ENCODE assay signal across 8 cellular contexts in the genomic region with DNA sequence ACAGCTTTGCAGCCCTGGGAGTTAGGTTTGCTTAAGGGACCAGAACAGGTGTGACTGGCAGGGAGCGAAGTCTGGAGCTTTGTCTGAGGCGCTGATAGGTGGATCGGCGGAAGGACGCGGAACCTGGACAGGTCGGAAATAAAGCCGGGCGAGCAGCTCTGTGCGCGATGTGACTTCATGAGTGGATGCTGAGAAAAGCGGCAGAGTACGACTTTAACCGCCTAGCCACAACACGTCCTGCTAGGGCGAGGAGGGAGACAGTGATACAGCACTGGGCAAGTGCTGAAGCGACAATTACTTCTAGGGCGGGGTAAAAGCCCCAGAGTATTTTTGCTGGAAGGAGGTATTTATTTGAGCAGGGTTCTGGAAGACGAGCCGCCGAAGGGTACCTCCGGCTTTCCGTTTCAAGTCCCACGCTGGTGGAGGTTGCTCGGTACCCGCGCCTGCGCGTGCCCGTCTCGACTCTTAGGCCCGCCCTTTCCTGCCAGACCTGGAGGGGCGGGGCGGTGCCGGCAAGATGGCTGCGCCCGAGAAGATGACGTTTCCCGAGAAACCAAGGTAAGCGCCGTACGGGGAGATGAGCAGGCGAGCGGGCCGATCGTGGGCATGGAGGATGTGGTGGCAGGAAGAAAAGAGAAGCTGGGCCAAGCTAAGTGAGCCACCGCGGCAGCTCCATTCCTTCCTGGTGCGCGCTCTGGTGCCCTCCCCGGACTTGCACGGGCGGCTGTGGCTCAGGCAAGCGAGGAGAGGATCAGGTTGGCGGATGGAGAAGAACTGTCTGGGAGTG. TPM values are rescaled to one million over a fixed set of nuclear protein-coding genes. Genes with fewer than 3 reads are reported as not detected.
DNase-seq lines count a peak whose midpoint lies in the region; FAIRE-seq and TF ChIP-seq lines count a peak whose summit lies in the region.

A gene with protein sequence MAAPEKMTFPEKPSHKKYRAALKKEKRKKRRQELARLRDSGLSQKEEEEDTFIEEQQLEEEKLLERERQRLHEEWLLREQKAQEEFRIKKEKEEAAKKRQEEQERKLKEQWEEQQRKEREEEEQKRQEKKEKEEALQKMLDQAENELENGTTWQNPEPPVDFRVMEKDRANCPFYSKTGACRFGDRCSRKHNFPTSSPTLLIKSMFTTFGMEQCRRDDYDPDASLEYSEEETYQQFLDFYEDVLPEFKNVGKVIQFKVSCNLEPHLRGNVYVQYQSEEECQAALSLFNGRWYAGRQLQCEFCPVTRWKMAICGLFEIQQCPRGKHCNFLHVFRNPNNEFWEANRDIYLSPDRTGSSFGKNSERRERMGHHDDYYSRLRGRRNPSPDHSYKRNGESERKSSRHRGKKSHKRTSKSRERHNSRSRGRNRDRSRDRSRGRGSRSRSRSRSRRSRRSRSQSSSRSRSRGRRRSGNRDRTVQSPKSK (plus strand): TSS at position 506 of the 787 bp plus-strand sequence. CDS start 12 bp downstream, at position 518.

- H3K4me1 Mint-ChIP-seq in Caco-2 (ENCODE audit: low read depth, unreplicated experiment), result no peaks in the 10 kb centered on the region

- CTCF ChIA-PET in Caco-2 (lab: Charles Lee), result interaction anchor here (0.6 kb wide), 1 partner anchor 31 kb away, joined by 6 read pairs; no protein-coding TSS in a partner anchor

- H3K27me3 ChIP-seq in Caco-2 (replicated peaks; ENCODE audit: control insufficient read depth, insufficient read depth, low read length), result no peaks in the 10 kb centered on the region

- no peaks in the 10 kb centered on the region for H3K9me3 ChIP-seq in Caco-2

- FAIRE-seq in endometrium (lab: Jason Lieb, UNC), result peak; percentile 46

- no peaks in the 10 kb centered on the region for H3K36me3 ChIP-seq in Caco-2 (ENCODE audit: control insufficient read depth, insufficient read depth, low read length)

- no peaks in the 10 kb centered on the region for H3K27me3 Mint-ChIP-seq in Caco-2 (ENCODE audit: insufficient read depth, unreplicated experiment)

- DNase-seq in Caco-2 (peak; percentile 74 to 81), GM20000 (ENCODE audit: low spot score) (peak; percentile 79), HS-27A (ENCODE audit: low read depth) (peak; percentile 31), NOMO-1 (lab: John Stamatoyannopoulos, UW; ENCODE audit: unreplicated experiment in 2 of 2) (peak; percentile 88 to 90), midbrain (lab: John Stamatoyannopoulos, UW) (peak; percentile 90)
- peak; percentile 70 to 87 for DNase-seq in activated CD8-positive, alpha-beta memory T cell treated with anti-CD3 and anti-CD28 coated beads for 4 hours (ENCODE audit: low read depth in 2 of 2)
- DNase-seq in stimulated activated CD8-positive, alpha-beta memory T cell treated with anti-CD3 and anti-CD28 coated beads, Interleukin-15, amount 100 ng/mL, for 48 hours (ENCODE audit: low read depth in 2 of 2), result peak; percentile 77 to 90

- peak within 1 kb of the TSS; percentile 87 for H3K4me3 ChIP-seq in Caco-2 (ENCODE audit: low read depth, low read length)

- no peaks in the 10 kb centered on the region for H3K4me1 ChIP-seq in Caco-2

- no peaks in the 10 kb centered on the region for H3K9me3 Mint-ChIP-seq in Caco-2 (ENCODE audit: unreplicated experiment)

- TF ChIP-seq CTCF in Caco-2 (IDR thresholded peaks at IDR 0.05; ENCODE audit: insufficient read depth in 1 of 2, low read depth in 1 of 2, low read length in 1 of 2, severe bottlenecking in 1 of 2, unreplicated experiment in 1 of 2) (no peak), GM20000 (IDR thresholded peaks at IDR 0.05; ENCODE audit: extremely low read depth, missing control alignments) (no peak)

- intact Hi-C loops in Caco-2 (cut with micrococcal nuclease; ENCODE audit: unreplicated experiment), result loop anchor here (5.0 kb wide), 1 partner anchor 103 kb away; no protein-coding TSS in a partner anchor

- H3K36me3 Mint-ChIP-seq in Caco-2 (ENCODE audit: insufficient read depth, unreplicated experiment), result no peaks in the 10 kb centered on the region

- no peak within 1 kb of the TSS for H3K4me3 Mint-ChIP-seq in Caco-2 (ENCODE audit: unreplicated experiment)

- H3K27ac Mint-ChIP-seq in Caco-2 (ENCODE audit: unreplicated experiment), result no peak within 1 kb of the TSS

- TSS peak; percentile 60 for BruUV-seq in Caco-2 (replicated peaks; lab: Mats Ljungman, UMichigan)

- POLR2A ChIA-PET in Caco-2 (lab: Charles Lee), result interaction anchor here (0.6 to 0.7 kb wide), 3 partner anchors 71 to 929 kb away, joined by 3 to 4 read pairs (median 3); partner anchors contain the start of gene SYAP1

RNA-seq across cellular contexts. Expression of the gene that starts here (rescaled TPM):
- 8.1 and 8.4 TPM in 2 replicates for total RNA-seq in Caco-2 (2022)

Comparison
In these comparisons a context has a peak if more than half of its experiments do, and no peak if none do; other contexts are left out.
1. Peak in every context shown above with its lines: DNase-seq and H3K4me3 ChIP-seq.
2. DNase-seq: peak in every context shown above with its lines; median percentile 90 in midbrain; 89 in NOMO-1; 84 in stimulated activated CD8-positive, alpha-beta memory T cell treated with anti-CD3 and anti-CD28 coated beads, Interleukin-15, amount 100 ng/mL, for 48 hours; 79 in GM20000; 78 in activated CD8-positive, alpha-beta memory T cell treated with anti-CD3 and anti-CD28 coated beads for 4 hours; 78 in Caco-2; 31 in HS-27A.